ENCODE assay signal across 10 cellular contexts in genomic region chr11:34427171-34427805, GRCh38. TPM values are rescaled to one million over a fixed set of nuclear protein-coding genes. Genes with fewer than 3 reads are reported as not detected.
DNase-seq lines count a peak whose midpoint lies in the region; ATAC-seq and TF ChIP-seq lines count a peak whose summit lies in the region.
"Had no signal": no experiment of that assay in that cellular context is flagged by ENCODE, and none has a peak within 500 bp of the region (broad histone marks: within the 10 kb centered on the region; RNA-seq: fewer than 3 reads in every experiment).

No MANE protein-coding gene starts in this region.

- no peaks in the 10 kb centered on the region for H3K9me3 ChIP-seq in HCT116 (ENCODE audit: control insufficient read depth in 1 of 2, insufficient read depth in 1 of 2, low read depth in 1 of 2, low read length in 2 of 2)
- no peaks in the 10 kb centered on the region for H3K9me3 ChIP-seq in smooth muscle cell (replicated peaks; ENCODE audit: low read depth)

- no peak overlapping the region for H3K27ac Mint-ChIP-seq in activated CD8-positive, alpha-beta memory T cell treated with anti-CD3 and anti-CD28 coated beads, Interleukin-2, amount 10 ng/mL, durations not matched to agents 7 days and 5 days
- H3K27ac Mint-ChIP-seq: naive thymus-derived CD8-positive, alpha-beta T cell had no signal

- H2AFZ ChIP-seq in HCT116 (ENCODE audit: low read depth, low read length, poor library complexity, severe bottlenecking) (peak overlapping the region; percentile 17), smooth muscle cell (ENCODE audit: low read depth) (no peak overlapping the region)

- H3K9me3 Mint-ChIP-seq in activated CD8-positive, alpha-beta memory T cell treated with anti-CD3 and anti-CD28 coated beads, Interleukin-2, amount 10 ng/mL, durations not matched to agents 7 days and 5 days (ENCODE audit: low read depth), result no peaks in the 10 kb centered on the region
- H3K9me3 Mint-ChIP-seq: naive thymus-derived CD8-positive, alpha-beta T cell had no signal

- intact Hi-C loops in HCT116 (cut with micrococcal nuclease), result no loop called here

- no peak overlapping the region for H3K4me3 Mint-ChIP-seq in activated CD8-positive, alpha-beta memory T cell treated with anti-CD3 and anti-CD28 coated beads, Interleukin-2, amount 10 ng/mL, durations not matched to agents 7 days and 5 days
- H3K4me3 Mint-ChIP-seq: naive thymus-derived CD8-positive, alpha-beta T cell had no signal

- no peaks in the 10 kb centered on the region for H4K20me1 ChIP-seq in HCT116 (ENCODE audit: insufficient read depth)
- no peaks in the 10 kb centered on the region for H4K20me1 ChIP-seq in smooth muscle cell (ENCODE audit: low read depth)

- H3K9me2 ChIP-seq in HCT116 (ENCODE audit: insufficient read depth), result no peaks in the 10 kb centered on the region

- ATAC-seq in HCT116, result no peak
- ATAC-seq in GM18873 (IDR thresholded peaks at IDR 0.05; ENCODE audit: low FRiP score, unreplicated experiment), result no peak
- ATAC-seq in GM19351 (IDR thresholded peaks at IDR 0.05; ENCODE audit: unreplicated experiment), result no peak
- ATAC-seq in activated CD8-positive, alpha-beta memory T cell treated with anti-CD3 and anti-CD28 coated beads, Interleukin-2, amount 10 ng/mL, durations not matched to agents 7 days and 5 days, result no peak
- ATAC-seq: naive thymus-derived CD8-positive, alpha-beta T cell had no signal

- peaks cover 17% of the 10 kb centered on the region for H3K27me3 Mint-ChIP-seq in activated CD8-positive, alpha-beta memory T cell treated with anti-CD3 and anti-CD28 coated beads, Interleukin-2, amount 10 ng/mL, durations not matched to agents 7 days and 5 days

- no peak for TF ChIP-seq CTCF in HCT116 (IDR thresholded peaks at IDR 0.05 in 2 of 3, conservative IDR thresholded peaks at IDR 0.05 in 1 of 3; ENCODE audit: borderline replicate concordance in 1 of 3, insufficient read depth in 1 of 3, low read depth in 2 of 3, low read length in 2 of 3)
- TF ChIP-seq CTCF in RWPE1 (conservative IDR thresholded peaks at IDR 0.05; ENCODE audit: low read depth), result no peak
- no peak for TF ChIP-seq CTCF in fibroblast of the aortic adventitia (IDR thresholded peaks at IDR 0.05; ENCODE audit: insufficient read depth, low read length)
- no peak for TF ChIP-seq CTCF in smooth muscle cell (IDR thresholded peaks at IDR 0.05; ENCODE audit: borderline replicate concordance, insufficient read depth, poor library complexity, severe bottlenecking)

- no peaks in the 10 kb centered on the region for H3K36me3 Mint-ChIP-seq in activated CD8-positive, alpha-beta memory T cell treated with anti-CD3 and anti-CD28 coated beads, Interleukin-2, amount 10 ng/mL, durations not matched to agents 7 days and 5 days
- H3K36me3 Mint-ChIP-seq: naive thymus-derived CD8-positive, alpha-beta T cell had no signal

- peaks cover 5% of the 10 kb centered on the region for H3F3A ChIP-seq in smooth muscle cell (ENCODE audit: low read depth)

- H3K4me1 Mint-ChIP-seq in activated CD8-positive, alpha-beta memory T cell treated with anti-CD3 and anti-CD28 coated beads, Interleukin-2, amount 10 ng/mL, durations not matched to agents 7 days and 5 days, result peaks cover 3% of the 10 kb centered on the region

- H3K27ac ChIP-seq in HCT116 (ENCODE audit: low read depth, low read length) (no peak overlapping the region), RWPE1 (no peak overlapping the region), smooth muscle cell (ENCODE audit: low read depth) (peak overlapping the region; percentile 27)

- H3K4me3 ChIP-seq in HCT116 (replicated peaks in 1 of 2; ENCODE audit: low read depth in 1 of 2, low read length in 2 of 2), result no peak overlapping the region
- no peak overlapping the region for H3K4me3 ChIP-seq in fibroblast of the aortic adventitia (ENCODE audit: low read depth, low read length)
- H3K4me3 ChIP-seq in smooth muscle cell, result no peak overlapping the region

- H3K4me1 ChIP-seq in HCT116 (ENCODE audit: control insufficient read depth in 1 of 2, insufficient read depth in 2 of 2, low read length in 2 of 2), result peaks cover 0 to 4% of the 10 kb centered on the region in 2 experiments; a peak in 1 of 4 replicates
- no peaks in the 10 kb centered on the region for H3K4me1 ChIP-seq in smooth muscle cell (ENCODE audit: low read depth)

- CTCF ChIA-PET in HCT116 (lab: Charles Lee), result no interaction called here
- CTCF ChIA-PET in RWPE1 (lab: Yijun Ruan, JAX), result interaction anchor here (0.6 to 0.9 kb wide), 2 partner anchors 14 to 725 kb away, joined by 3 read pairs; no protein-coding TSS in a partner anchor
- CTCF ChIA-PET in activated CD8-positive, alpha-beta memory T cell treated with anti-CD3 and anti-CD28 coated beads, Interleukin-2, amount 10 ng/mL, durations not matched to agents 7 days and 5 days (lab: Charles Lee), result interaction anchor here (1.8 kb wide), 1 partner anchor 41 kb away, joined by 4 read pairs; no protein-coding TSS in a partner anchor

- TF ChIP-seq POLR2A in HCT116 (IDR thresholded peaks at IDR 0.05; ENCODE audit: borderline replicate concordance, extremely low read depth, insufficient read depth, insufficient read length), result no peak

- no peak for TF ChIP-seq RAD21 in HCT116 (IDR thresholded peaks at IDR 0.05; ENCODE audit: low read depth)

- no peaks in the 10 kb centered on the region for H3K27me3 ChIP-seq in HCT116 (ENCODE audit: insufficient read depth, low read length)
- no peaks in the 10 kb centered on the region for H3K27me3 ChIP-seq in smooth muscle cell (ENCODE audit: low read depth)

- POLR2A ChIA-PET in HCT116 (lab: Charles Lee), result interaction anchor here (0.9 kb wide), 1 partner anchor 11 kb away, joined by 3 read pairs; the partner anchor contains the start of gene CAT
- POLR2A ChIA-PET in RWPE1 (lab: Yijun Ruan, JAX; ENCODE audit: low non-redundant PET), result interaction anchor here (0.6 to 0.7 kb wide), 2 partner anchors 10 to 1138 kb away, joined by 6 to 9 read pairs; no protein-coding TSS in a partner anchor

- H3K36me3 ChIP-seq in HCT116 (ENCODE audit: control insufficient read depth in 1 of 2, insufficient read depth in 2 of 2, low read length in 2 of 2) (no peaks in the 10 kb centered on the region), smooth muscle cell (ENCODE audit: low read depth) (no peaks in the 10 kb centered on the region)

- no TSS peak for BruUV-seq in HCT116 (replicated peaks; lab: Mats Ljungman, UMichigan)

- 0 out of 2 replicates have a peak overlapping the region, but pooled peaks have one; percentile 7 for H3K4me2 ChIP-seq in HCT116 (ENCODE audit: low read length)
- H3K4me2 ChIP-seq in smooth muscle cell, result peak overlapping the region; percentile 38

- DNase-seq in HCT116 (ENCODE audit: low read depth, low spot score) (no peak), RWPE1 (ENCODE audit: low spot score) (peak; percentile 63), fibroblast of the aortic adventitia (ENCODE audit: low read depth) (peak; percentile 94), smooth muscle cell (lab: John Stamatoyannopoulos, UW; ENCODE audit: unreplicated experiment) (no peak), NCI-H510A (lab: John Stamatoyannopoulos, UW) (no peak)
- no peak for DNase-seq in activated CD8-positive, alpha-beta memory T cell treated with anti-CD3 and anti-CD28 coated beads, Interleukin-2, amount 10 ng/mL, durations not matched to agents 7 days and 5 days
- DNase-seq: activated CD8-positive, alpha-beta memory T cell treated with anti-CD3 and anti-CD28 coated beads for 24 hours; naive thymus-derived CD8-positive, alpha-beta T cell had no signal

- RAD21 ChIA-PET in HCT116 (lab: Charles Lee; ENCODE audit: low non-redundant PET in 1 of 2, low total read pairs in 2 of 2, uncharacterized antibody in 2 of 2, unreplicated experiment in 2 of 2), result no interaction called here

- no peaks in the 10 kb centered on the region for H3K79me2 ChIP-seq in HCT116 (ENCODE audit: insufficient read depth, low read length)
- no peaks in the 10 kb centered on the region for H3K79me2 ChIP-seq in smooth muscle cell (ENCODE audit: low read depth)

- 25% methylated on average over 4 of the region's 4 CpGs for WGBS in smooth muscle cell (ENCODE audit: low lambda C conversion rate)

- H3K9ac ChIP-seq in HCT116 (ENCODE audit: low read length) (no peak overlapping the region), smooth muscle cell (ENCODE audit: low read depth) (no peak overlapping the region)

TF ChIP-seq in HCT116, 20 proteins besides CTCF, POLR2A, EP300 and RAD21:
- TF ChIP-seq YY1 (IDR thresholded peaks at IDR 0.05; ENCODE audit: extremely low read depth, insufficient replicate concordance, low read depth, low read length), result no peak
- TF ChIP-seq FOSL1 (IDR thresholded peaks at IDR 0.05; ENCODE audit: low read depth), result no peak
- TF ChIP-seq ZNF274 (IDR thresholded peaks at IDR 0.05; ENCODE audit: low read depth, low read length), result no peak
- TF ChIP-seq REST (IDR thresholded peaks at IDR 0.05; ENCODE audit: low read depth), result no peak

RNA-seq across cellular contexts. Expression of gene CAT, which starts 11.4 kb away (rescaled TPM):
- 50.9 TPM for total RNA-seq in HCT116 (2021; ENCODE audit: unreplicated experiment)
- polyA plus RNA-seq in HCT116 (2012), result 29.2 and 36.6 TPM in 2 replicates
- 27.0 and 63.4 TPM in 2 replicates for total RNA-seq in fibroblast of the aortic adventitia (ENCODE audit: low replicate concordance)
- total RNA-seq in smooth muscle cell, result not detected in 2 replicates
- polyA plus RNA-seq in smooth muscle cell, result not detected in 2 replicates
- 10 to 100 TPM; 21.6 to 30.1 TPM for total RNA-seq in activated CD8-positive, alpha-beta memory T cell treated with anti-CD3 and anti-CD28 coated beads, Interleukin-2, amount 10 ng/mL, durations not matched to agents 7 days and 5 days

Comparison
In these comparisons a context has a peak if more than half of its experiments do, and no peak if none do; other contexts are left out.
1. DNase-seq: peak in RWPE1 (single experiment) and fibroblast of the aortic adventitia (single experiment); none in HCT116 (single experiment), smooth muscle cell (single experiment), NCI-H510A (single experiment) and activated CD8-positive, alpha-beta memory T cell treated with anti-CD3 and anti-CD28 coated beads, Interleukin-2, amount 10 ng/mL, durations not matched to agents 7 days and 5 days (single experiment).
2. RNA of gene CAT, which starts 11.4 kb away (total RNA-seq): 27.0 to 63.4 TPM in fibroblast of the aortic adventitia, 50.9 TPM in HCT116 (single experiment) and 21.6 to 30.1 TPM in activated CD8-positive, alpha-beta memory T cell treated with anti-CD3 and anti-CD28 coated beads, Interleukin-2, amount 10 ng/mL, durations not matched to agents 7 days and 5 days; not detected in smooth muscle cell; every median in the first group is over 10 times any median in the second.